ENCODE assay signal across 13 cellular contexts in the genomic region with DNA sequence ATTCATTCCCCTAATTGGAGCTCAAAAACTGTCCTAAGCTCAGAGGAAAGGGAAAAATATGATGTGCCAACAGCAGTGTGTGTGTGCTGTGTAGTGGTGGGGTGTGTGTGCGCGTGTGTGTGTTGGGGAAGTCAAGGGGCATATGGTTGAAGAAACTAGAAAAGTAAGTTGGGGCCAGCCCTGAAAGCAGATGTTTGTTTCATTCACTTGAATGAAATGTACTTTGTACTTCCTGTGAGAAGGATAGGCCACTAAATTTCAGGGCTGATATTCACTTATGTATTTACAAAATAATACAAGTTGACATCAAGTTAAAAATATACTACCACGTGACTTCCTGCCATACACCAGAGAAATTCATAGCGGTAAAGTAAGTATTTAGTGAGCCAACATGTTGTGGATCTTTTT.
A peak's percentile ranks its signal among the peaks of the same experiment; 100 is the strongest.
DNase-seq lines count a peak whose midpoint lies in the region; ATAC-seq and TF ChIP-seq lines count a peak whose summit lies in the region.
"Had no signal": no experiment of that assay in that cellular context is flagged by ENCODE, and none has a peak within 500 bp of the region (broad histone marks: within the 10 kb centered on the region; RNA-seq: fewer than 3 reads in every experiment).

No MANE protein-coding gene starts in this region.

- no peak overlapping the region for H3K4me3 ChIP-seq in esophagus squamous epithelium
- H3K4me3 ChIP-seq in suprapubic skin, result no peak overlapping the region

- no peak for DNase-seq in esophagus squamous epithelium (lab: John Stamatoyannopoulos, UW)
- no peak for DNase-seq in suprapubic skin (ENCODE audit: low spot score in 2 of 2)
- no peak for DNase-seq in activated CD8-positive, alpha-beta T cell treated with anti-CD3 and anti-CD28 coated beads, Interleukin-2, amount 10 ng/mL, durations not matched to agents 7 days and 5 days
- DNase-seq in foreskin melanocyte, result no peak
- DNase-seq in WTC11 (ENCODE audit: low spot score), result no peak
- DNase-seq: activated CD4-positive, alpha-beta T cell treated with anti-CD3 and anti-CD28 coated beads, Interleukin-2, amount 10 ng/mL, durations not matched to agents 24 days and 14 days; CD8-positive, alpha-beta T cell; central memory CD4-positive, alpha-beta T cell; Kasumi-1; kidney; NCI-H2107 had no signal

- H3K27ac ChIP-seq in esophagus squamous epithelium (peak overlapping the region in 3 of 4 donors; percentile 21 to 86 (median 25)), suprapubic skin (peak overlapping the region; percentile 86)

- H3K4me1 ChIP-seq in esophagus squamous epithelium (peaks cover 0 to 32% (median 10%) of the 10 kb centered on the region in 3 donors), suprapubic skin (peaks cover 36% of the 10 kb centered on the region)

- H3K4me3 Mint-ChIP-seq in activated CD8-positive, alpha-beta T cell treated with anti-CD3 and anti-CD28 coated beads, Interleukin-2, amount 10 ng/mL, durations not matched to agents 7 days and 5 days, result no peak overlapping the region
- no peak overlapping the region for H3K4me3 Mint-ChIP-seq in WTC11
- H3K4me3 Mint-ChIP-seq: activated CD4-positive, alpha-beta T cell treated with anti-CD3 and anti-CD28 coated beads, Interleukin-2, amount 10 ng/mL, durations not matched to agents 24 days and 14 days; CD8-positive, alpha-beta T cell had no signal

- TF ChIP-seq POLR2A in esophagus squamous epithelium (IDR thresholded peaks at IDR 0.05) (no peak), suprapubic skin (IDR thresholded peaks at IDR 0.05) (no peak)

- H3K4me1 Mint-ChIP-seq in activated CD8-positive, alpha-beta T cell treated with anti-CD3 and anti-CD28 coated beads, Interleukin-2, amount 10 ng/mL, durations not matched to agents 7 days and 5 days (ENCODE audit: low read depth), result no peaks in the 10 kb centered on the region
- peaks cover 27% of the 10 kb centered on the region for H3K4me1 Mint-ChIP-seq in WTC11
- H3K4me1 Mint-ChIP-seq: activated CD4-positive, alpha-beta T cell treated with anti-CD3 and anti-CD28 coated beads, Interleukin-2, amount 10 ng/mL, durations not matched to agents 24 days and 14 days had no signal

- CTCF ChIA-PET in activated CD8-positive, alpha-beta T cell treated with anti-CD3 and anti-CD28 coated beads, Interleukin-2, amount 10 ng/mL, durations not matched to agents 7 days and 5 days (lab: Charles Lee), result no interaction called here
- CTCF ChIA-PET in WTC11 (lab: Charles Lee), result no interaction called here

- POLR2A ChIA-PET in activated CD8-positive, alpha-beta T cell treated with anti-CD3 and anti-CD28 coated beads, Interleukin-2, amount 10 ng/mL, durations not matched to agents 7 days and 5 days (lab: Charles Lee), result no interaction called here
- POLR2A ChIA-PET in WTC11 (lab: Charles Lee), result no interaction called here

- H3K27me3 ChIP-seq in esophagus squamous epithelium (no peaks in the 10 kb centered on the region), suprapubic skin (no peaks in the 10 kb centered on the region)

- no peak overlapping the region for H3K27ac Mint-ChIP-seq in activated CD8-positive, alpha-beta T cell treated with anti-CD3 and anti-CD28 coated beads, Interleukin-2, amount 10 ng/mL, durations not matched to agents 7 days and 5 days
- H3K27ac Mint-ChIP-seq in WTC11, result no peak overlapping the region
- H3K27ac Mint-ChIP-seq: activated CD4-positive, alpha-beta T cell treated with anti-CD3 and anti-CD28 coated beads, Interleukin-2, amount 10 ng/mL, durations not matched to agents 24 days and 14 days; CD8-positive, alpha-beta T cell had no signal

- ATAC-seq in GM18517 (IDR thresholded peaks at IDR 0.05; ENCODE audit: unreplicated experiment) (peak; percentile 72), HG03066 (IDR thresholded peaks at IDR 0.05; ENCODE audit: low read depth, unreplicated experiment) (peak; percentile 52), WTC11 (no peak)
- ATAC-seq in activated CD8-positive, alpha-beta T cell treated with anti-CD3 and anti-CD28 coated beads, Interleukin-2, amount 10 ng/mL, durations not matched to agents 7 days and 5 days, result no peak
- ATAC-seq: CD8-positive, alpha-beta T cell had no signal

- TF ChIP-seq CTCF in esophagus squamous epithelium (IDR thresholded peaks at IDR 0.05) (no peak), suprapubic skin (IDR thresholded peaks at IDR 0.05) (no peak), WTC11 (IDR thresholded peaks at IDR 0.05) (no peak)

- H3K9me3 Mint-ChIP-seq in activated CD8-positive, alpha-beta T cell treated with anti-CD3 and anti-CD28 coated beads, Interleukin-2, amount 10 ng/mL, durations not matched to agents 7 days and 5 days (ENCODE audit: insufficient read depth), result no peaks in the 10 kb centered on the region
- H3K9me3 Mint-ChIP-seq in WTC11, result peaks cover 13% of the 10 kb centered on the region
- H3K9me3 Mint-ChIP-seq: activated CD4-positive, alpha-beta T cell treated with anti-CD3 and anti-CD28 coated beads, Interleukin-2, amount 10 ng/mL, durations not matched to agents 24 days and 14 days had no signal

- H3K9me3 ChIP-seq in esophagus squamous epithelium, result peaks cover 0 to 10% (median 4%) of the 10 kb centered on the region in 3 donors
- H3K9me3 ChIP-seq in suprapubic skin, result no peaks in the 10 kb centered on the region

- H3K36me3 ChIP-seq in esophagus squamous epithelium (no peaks in the 10 kb centered on the region), suprapubic skin (no peaks in the 10 kb centered on the region)

- no peaks in the 10 kb centered on the region for H3K36me3 Mint-ChIP-seq in activated CD8-positive, alpha-beta T cell treated with anti-CD3 and anti-CD28 coated beads, Interleukin-2, amount 10 ng/mL, durations not matched to agents 7 days and 5 days (ENCODE audit: low read depth)
- H3K36me3 Mint-ChIP-seq in WTC11, result peaks cover 13% of the 10 kb centered on the region
- H3K36me3 Mint-ChIP-seq: CD8-positive, alpha-beta T cell had no signal

- TF ChIP-seq EP300 in suprapubic skin (IDR thresholded peaks at IDR 0.05), result no peak

- intact Hi-C loops in esophagus squamous epithelium (cut with DNase I), result no loop called here

- 47 to 64% methylated on average over 4 of the region's 4 CpGs for WGBS in esophagus squamous epithelium, 2 donors
- WGBS in suprapubic skin, result 48% methylated on average over 4 of the region's 4 CpGs

- H3K27me3 Mint-ChIP-seq in activated CD8-positive, alpha-beta T cell treated with anti-CD3 and anti-CD28 coated beads, Interleukin-2, amount 10 ng/mL, durations not matched to agents 7 days and 5 days (ENCODE audit: low read depth), result peaks cover 10% of the 10 kb centered on the region
- H3K27me3 Mint-ChIP-seq in WTC11 (ENCODE audit: low read depth), result no peaks in the 10 kb centered on the region
- H3K27me3 Mint-ChIP-seq: activated CD4-positive, alpha-beta T cell treated with anti-CD3 and anti-CD28 coated beads, Interleukin-2, amount 10 ng/mL, durations not matched to agents 24 days and 14 days had no signal

TF ChIP-seq in WTC11, 78 proteins besides CTCF, POLR2A, EP300 and RAD21:
- TF ChIP-seq MLX (CRISPR knock-in tag; IDR thresholded peaks at IDR 0.05) (no peak), CBFB (CRISPR knock-in tag; IDR thresholded peaks at IDR 0.05; ENCODE audit: low read depth) (no peak)

Comparison
In these comparisons a context has a peak if more than half of its experiments do, and no peak if none do; other contexts are left out.
1. ATAC-seq: peak in GM18517 (single experiment) and HG03066 (single experiment); none in activated CD8-positive, alpha-beta T cell treated with anti-CD3 and anti-CD28 coated beads, Interleukin-2, amount 10 ng/mL, durations not matched to agents 7 days and 5 days (single experiment) and WTC11 (single experiment).